8 cellular contexts compared by ENCODE assay signal in the genomic region with DNA sequence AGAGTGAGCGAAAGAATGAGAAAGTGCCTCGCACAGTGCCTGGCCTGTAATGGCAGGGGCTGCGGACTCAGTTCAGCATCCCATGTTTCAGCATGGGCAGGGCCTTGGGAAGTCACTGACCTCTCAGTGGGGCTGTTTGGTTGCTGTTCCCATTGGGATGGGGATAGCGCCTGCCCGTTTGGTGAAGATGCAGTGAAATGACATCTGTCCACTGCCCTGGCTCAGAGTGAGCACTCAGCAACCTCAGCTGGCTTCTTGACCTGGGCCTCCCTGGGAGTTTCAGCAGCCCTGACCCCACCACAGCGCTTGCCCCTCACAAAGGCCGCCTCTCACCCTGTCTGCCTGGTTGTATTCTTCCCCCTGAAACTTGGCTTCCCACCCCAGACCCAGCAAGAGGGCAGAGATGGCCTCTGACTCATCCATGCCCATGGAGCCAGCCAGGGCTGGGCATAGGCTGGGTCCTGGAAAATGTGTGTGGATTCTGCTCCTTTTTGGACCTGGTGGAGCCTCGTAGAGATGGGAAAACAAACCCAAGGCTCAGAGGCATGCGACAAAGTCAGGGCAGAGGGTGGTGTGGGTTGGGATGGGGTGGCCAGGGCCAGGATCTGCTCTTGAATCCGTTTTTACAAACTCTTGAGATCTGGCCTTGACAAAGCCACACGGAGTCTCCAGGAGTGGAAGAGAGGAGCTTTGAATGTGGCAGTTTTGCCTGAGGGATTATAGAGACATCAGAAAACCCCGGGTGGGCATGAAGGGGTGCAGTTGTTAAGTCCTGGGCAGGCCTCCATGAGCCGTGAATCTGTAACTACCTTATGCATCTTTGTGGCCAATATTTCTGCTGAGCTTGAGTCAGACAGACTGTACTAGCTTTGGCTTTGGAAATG. TPM values are rescaled to one million over a fixed set of nuclear protein-coding genes. Genes with fewer than 3 reads are reported as not detected.
A peak's percentile ranks its signal among the peaks of the same experiment; 100 is the strongest.
DNase-seq lines count a peak whose midpoint lies in the region; ATAC-seq and TF ChIP-seq lines count a peak whose summit lies in the region.

No MANE protein-coding gene starts in this region.

- CTCF ChIA-PET in A673 (lab: Charles Lee), result no interaction called here

- H3K27ac ChIP-seq in A673 (ENCODE audit: low read depth, low read length, poor library complexity, severe bottlenecking) (peak overlapping the region; percentile 61), HUES6 (ENCODE audit: low read depth, low read length) (no peak overlapping the region), muscle layer of duodenum (ENCODE audit: low read length) (peak overlapping the region; percentile 84)

- no peak for TF ChIP-seq CTCF in A673 (conservative IDR thresholded peaks at IDR 0.05; ENCODE audit: low read depth, low read length)
- TF ChIP-seq CTCF in choroid plexus epithelial cell (conservative IDR thresholded peaks at IDR 0.05; ENCODE audit: low read depth, low read length), result no peak

- POLR2A ChIA-PET in A673 (lab: Charles Lee; ENCODE audit: low non-redundant PET), result no interaction called here

- H3K36me3 ChIP-seq in A673 (ENCODE audit: insufficient read depth, low read length, poor library complexity, severe bottlenecking) (peaks cover 3% of the 10 kb centered on the region), HUES6 (ENCODE audit: control insufficient read depth, insufficient read depth, low read length) (peaks cover 32% of the 10 kb centered on the region), muscle layer of duodenum (ENCODE audit: control insufficient read depth in 1 of 2, insufficient read depth in 2 of 2, low read length in 2 of 2) (peaks cover 3 to 27% of the 10 kb centered on the region in 2 donors)

- H3K27me3 ChIP-seq in A673 (replicated peaks; ENCODE audit: insufficient read depth, low read depth, low read length, poor library complexity) (no peaks in the 10 kb centered on the region), HUES6 (ENCODE audit: control insufficient read depth, insufficient read depth, low read length) (no peaks in the 10 kb centered on the region), muscle layer of duodenum (ENCODE audit: low read depth, low read length) (no peaks in the 10 kb centered on the region)

- peak overlapping the region; percentile 93 for H3K9ac ChIP-seq in HUES6 (ENCODE audit: low read length)

- BruUV-seq in A673 (replicated peaks; lab: Mats Ljungman, UMichigan), result no TSS peak

- peaks cover 6% of the 10 kb centered on the region for H3K4me1 ChIP-seq in A673 (ENCODE audit: insufficient read depth, low read length, poor library complexity, severe bottlenecking)
- H3K4me1 ChIP-seq in HUES6 (ENCODE audit: control insufficient read depth, insufficient read depth, low read length), result peaks cover 14% of the 10 kb centered on the region
- H3K4me1 ChIP-seq in muscle layer of duodenum (ENCODE audit: control insufficient read depth in 1 of 2, insufficient read depth in 2 of 2, low read length in 2 of 2), result peaks cover 4 to 17% of the 10 kb centered on the region in 2 donors

- DNase-seq in A673 (ENCODE audit: low spot score), result no peak
- DNase-seq in choroid plexus epithelial cell (ENCODE audit: low read depth), result peak; percentile 32
- no peak for DNase-seq in HuH-7.5 (ENCODE audit: low spot score)
- no peak for DNase-seq in cerebellar nuclear complex (lab: John Stamatoyannopoulos, UW)
- DNase-seq in activated CD4-positive, alpha-beta T cell treated with anti-CD3 and anti-CD28 coated beads, Interleukin-2, amount 50 U/mL, for 48 hours, result no peak

- H3K9me3 ChIP-seq in A673 (ENCODE audit: low read depth, low read length, poor library complexity, severe bottlenecking) (no peaks in the 10 kb centered on the region), HUES6 (ENCODE audit: control insufficient read depth, insufficient read depth, low read depth, low read length) (no peaks in the 10 kb centered on the region), muscle layer of duodenum (ENCODE audit: control insufficient read depth in 1 of 2, low read length in 2 of 2) (no peaks in the 10 kb centered on the region)

- no peak for ATAC-seq in HG02759 (IDR thresholded peaks at IDR 0.05; ENCODE audit: unreplicated experiment)

- intact Hi-C loops in A673 (cut with micrococcal nuclease; ENCODE audit: unreplicated experiment), result no loop called here

- H3K4me3 ChIP-seq in A673 (ENCODE audit: low read depth, low read length, poor library complexity, severe bottlenecking) (peak overlapping the region; percentile 84), HUES6 (ENCODE audit: low read depth, low read length) (peak overlapping the region; percentile 70), choroid plexus epithelial cell (ENCODE audit: low read depth, low read length) (peak overlapping the region; percentile 74), muscle layer of duodenum (ENCODE audit: low read depth in 1 of 2, low read length in 2 of 2) (peak overlapping the region; percentile 76 to 85)

RNA-seq across cellular contexts. Expression of a gene that starts 1.2 kb away (rescaled TPM):
- total RNA-seq in A673 (2021), result 5.9 and 6.4 TPM in 2 replicates

RNA-seq across cellular contexts. Expression of a gene that starts 26.2 kb away (rescaled TPM):
- total RNA-seq in A673 (2021), result 0.61 and 0.62 TPM in 2 replicates

RNA-seq across cellular contexts. Expression of a gene that starts 46.6 kb away (rescaled TPM):
- total RNA-seq in A673 (2021), result 73.6 and 88.9 TPM in 2 replicates
